Comparison of ENCODE assay signal across 8 cellular contexts in the genomic region with DNA sequence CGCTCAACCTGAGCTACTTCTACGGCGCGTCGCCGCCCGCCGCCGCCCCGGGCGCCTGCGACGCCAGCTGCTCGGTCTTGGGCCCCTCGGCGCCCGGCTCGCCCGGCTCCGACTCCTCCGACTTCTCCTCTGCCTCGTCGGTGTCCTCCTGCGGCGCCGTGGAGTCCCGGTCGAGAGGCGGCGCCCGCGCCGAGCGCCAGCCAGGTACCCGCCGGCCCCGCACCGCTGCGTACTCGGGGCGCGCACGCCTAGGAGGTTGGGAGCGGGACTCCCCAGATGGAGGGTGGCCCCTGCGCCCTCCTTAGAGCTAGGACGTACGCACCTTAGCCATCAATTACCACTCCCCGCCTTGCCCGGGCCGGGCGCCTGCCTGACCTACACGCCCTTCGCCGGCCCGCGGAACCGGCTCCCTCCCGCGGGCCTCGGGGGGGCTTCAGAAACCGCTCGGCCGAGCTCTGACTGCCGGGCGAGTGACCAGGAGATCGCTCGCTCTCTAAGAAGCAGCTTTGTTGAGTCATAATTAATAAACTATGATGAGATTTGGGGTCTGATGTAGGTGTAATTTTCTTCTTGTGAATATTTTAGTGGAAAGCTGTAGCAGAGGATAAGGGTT. TPM values are rescaled to one million over a fixed set of nuclear protein-coding genes. Genes with fewer than 3 reads are reported as not detected.
DNase-seq lines count a peak whose midpoint lies in the region; ATAC-seq and TF ChIP-seq lines count a peak whose summit lies in the region.

No MANE protein-coding gene starts in this region.

- H3K27me3 Mint-ChIP-seq in memory B cell, result no peaks in the 10 kb centered on the region

- ATAC-seq in GM21367 (IDR thresholded peaks at IDR 0.05; ENCODE audit: unreplicated experiment) (peak; percentile 21), memory B cell (ENCODE audit: low read depth) (peak; percentile 49)
- peak; percentile 23 to 25 for ATAC-seq in activated CD4-positive, CD25-positive, alpha-beta regulatory T cell treated with anti-CD3 and anti-CD28 coated beads, Interleukin-2, amount 50 U/mL, for 24 hours

- H3K9me3 Mint-ChIP-seq in memory B cell, result no peaks in the 10 kb centered on the region

- DNase-seq in EH (ENCODE audit: low read depth), result peak; percentile 36
- DNase-seq in HT-29 (ENCODE audit: low spot score), result peak; percentile 58
- no peak for DNase-seq in choroid plexus epithelial cell (ENCODE audit: low read depth)
- peak; percentile 59 to 66 for DNase-seq in memory B cell (ENCODE audit: low spot score in 2 of 2)
- DNase-seq in stimulated activated CD8-positive, alpha-beta memory T cell treated with anti-CD3 and anti-CD28 coated beads, Interleukin-12 subunit alpha, Interleukin-12 subunit beta, amount 100 ng/mL, for 4 hours (ENCODE audit: low read depth), result peak; percentile 45
- DNase-seq in foreskin melanocyte, result no peak

- peak overlapping the region; percentile 90 for H3K4me3 Mint-ChIP-seq in memory B cell

- H3K27ac Mint-ChIP-seq in memory B cell, result peak overlapping the region; percentile 97

- H3K4me1 Mint-ChIP-seq in memory B cell, result peaks cover 41% of the 10 kb centered on the region

- TF ChIP-seq CTCF in choroid plexus epithelial cell (conservative IDR thresholded peaks at IDR 0.05; ENCODE audit: low read depth, low read length), result no peak

- H3K4me3 ChIP-seq in choroid plexus epithelial cell (ENCODE audit: low read depth, low read length), result peak overlapping the region; percentile 87

- peaks cover 22% of the 10 kb centered on the region for H3K36me3 Mint-ChIP-seq in memory B cell

RNA-seq across cellular contexts. Expression of a gene that starts 0.5 kb away (rescaled TPM):
- 51.0 and 53.2 TPM in 2 replicates for total RNA-seq in HT-29 (2014; rRNA removed; shearing (Covaris generic))

Comparison
In these comparisons a context has a peak if more than half of its experiments do, and no peak if none do; other contexts are left out.
1. DNase-seq: peak in EH (single experiment), HT-29 (single experiment), memory B cell (2 of 2) and stimulated activated CD8-positive, alpha-beta memory T cell treated with anti-CD3 and anti-CD28 coated beads, Interleukin-12 subunit alpha, Interleukin-12 subunit beta, amount 100 ng/mL, for 4 hours (single experiment); none in choroid plexus epithelial cell (single experiment) and foreskin melanocyte (single experiment).
2. Peak in every context shown above with its lines, with median percentiles within 50 percentile points of each other: ATAC-seq.